ENCODE assay signal across 31 cellular contexts in genomic region chr3:60281970-60282369, GRCh38.
"Had no signal": no experiment of that assay in that cellular context is flagged by ENCODE, and none has a peak within 500 bp of the region (broad histone marks: within the 10 kb centered on the region; RNA-seq: fewer than 3 reads in every experiment).

No MANE protein-coding gene starts in this region.

- H3K4me1 Mint-ChIP-seq: natural killer cell; nephron; neural progenitor cell; stimulated activated memory B cell treated with anti-CD40 and anti-IgM and Interleukin-4, amounts not matched to agents 10 μg/mL and 1 μg/mL and 100 μg/mL, for 72 hours; stimulated activated naive CD8-positive, alpha-beta T cell treated with anti-CD3 and anti-CD28 coated beads, Interleukin-15, amount 100 ng/mL, for 72 hours had no signal

- H3K27me3 ChIP-seq: neural progenitor cell, ovary, right lobe of liver, sigmoid colon, spleen, suprapubic skin, testis, tibial artery, transverse colon, upper lobe of right lung, uterus had no signal

- H3K27ac Mint-ChIP-seq: natural killer cell; nephron; neural progenitor cell; progenitor cell of endocrine pancreas; stimulated activated memory B cell treated with anti-CD40 and anti-IgM and Interleukin-4, amounts not matched to agents 10 μg/mL and 1 μg/mL and 100 μg/mL, for 72 hours; stimulated activated naive CD8-positive, alpha-beta T cell treated with anti-CD3 and anti-CD28 coated beads, Interleukin-15, amount 100 ng/mL, for 72 hours; type B pancreatic cell had no signal

- H3K9me3 ChIP-seq: ovary, psoas muscle, right lobe of liver, sigmoid colon, suprapubic skin, testis, tibial artery, transverse colon, upper lobe of right lung, uterus had no signal

- H3K9ac ChIP-seq: neural progenitor cell, parathyroid adenoma had no signal

- H3K27ac ChIP-seq: neural progenitor cell, ovary, parathyroid adenoma, psoas muscle, right lobe of liver, sigmoid colon, spleen, suprapubic skin, testis, tibial artery, transverse colon, upper lobe of right lung, uterus had no signal

- H3K4me2 ChIP-seq: neural progenitor cell had no signal

- H3K9me3 Mint-ChIP-seq: natural killer cell; nephron; neural progenitor cell; stimulated activated memory B cell treated with anti-CD40 and anti-IgM and Interleukin-4, amounts not matched to agents 10 μg/mL and 1 μg/mL and 100 μg/mL, for 72 hours; stimulated activated naive CD8-positive, alpha-beta T cell treated with anti-CD3 and anti-CD28 coated beads, Interleukin-15, amount 100 ng/mL, for 72 hours; type B pancreatic cell had no signal

- H3K4me1 ChIP-seq: parathyroid adenoma, psoas muscle, right lobe of liver, sigmoid colon, spleen, suprapubic skin, testis, tibial artery, transverse colon, upper lobe of right lung, uterus had no signal

- DNase-seq: natural killer cell; occipital lobe; ovary; posterior cingulate gyrus; psoas muscle; right cardiac atrium; right lobe of liver; sigmoid colon; small intestine; spleen; stimulated activated CD4-positive, alpha-beta T cell treated with anti-CD3 and anti-CD28 coated beads, Interleukin-12 subunit alpha, Interleukin-12 subunit beta, amount 100 ng/mL, for 4 hours; stimulated activated CD4-positive, alpha-beta T cell treated with anti-CD3 and anti-CD28 coated beads, Interleukin-1b, Interleukin-23, amount 100 ng/mL, for 48 hours; stimulated activated CD4-positive, alpha-beta T cell treated with anti-CD3 and anti-CD28 coated beads, Interleukin-4, amount 100 ng/mL, for 1 hour; stimulated activated CD4-positive, alpha-beta T cell treated with anti-CD3 and anti-CD28 coated beads, Interleukin-4, amount 100 ng/mL, for 4 hours; stimulated activated CD8-positive, alpha-beta memory T cell treated with anti-CD3 and anti-CD28 coated beads, Interleukin-4, amount 100 ng/mL, for 48 hours; stimulated activated naive CD4-positive, alpha-beta T cell; stimulated activated naive CD8-positive, alpha-beta T cell treated with anti-CD3 and anti-CD28 coated beads, Interleukin-15, amount 100 ng/mL, for 72 hours; stimulated activated naive CD8-positive, alpha-beta T cell treated with anti-CD3 and anti-CD28 coated beads, Interleukin-15, Interleukin-2, amounts not matched to agents 100 U/mL and 50 U/mL, for 24 hours; substantia nigra; testis; tibial artery; transverse colon; upper lobe of right lung; uterus had no signal

- H3K36me3 Mint-ChIP-seq: natural killer cell; neural progenitor cell; stimulated activated memory B cell treated with anti-CD40 and anti-IgM and Interleukin-4, amounts not matched to agents 10 μg/mL and 1 μg/mL and 100 μg/mL, for 72 hours; type B pancreatic cell had no signal

- H3K36me3 ChIP-seq: neural progenitor cell, ovary, right lobe of liver, sigmoid colon, spleen, suprapubic skin, tibial artery, transverse colon, upper lobe of right lung, uterus had no signal

- H3K4me3 Mint-ChIP-seq: natural killer cell; nephron; neural progenitor cell; stimulated activated memory B cell treated with anti-CD40 and anti-IgM and Interleukin-4, amounts not matched to agents 10 μg/mL and 1 μg/mL and 100 μg/mL, for 72 hours; stimulated activated naive CD8-positive, alpha-beta T cell treated with anti-CD3 and anti-CD28 coated beads, Interleukin-15, amount 100 ng/mL, for 72 hours; type B pancreatic cell had no signal

- ATAC-seq: natural killer cell; psoas muscle; right cardiac atrium; right lobe of liver; stimulated activated memory B cell treated with anti-CD40 and anti-IgM and Interleukin-4, amounts not matched to agents 10 μg/mL and 1 μg/mL and 100 μg/mL, for 72 hours; stimulated activated naive CD8-positive, alpha-beta T cell treated with anti-CD3 and anti-CD28 coated beads, Interleukin-15, amount 100 ng/mL, for 72 hours; stimulated activated naive CD8-positive, alpha-beta T cell treated with anti-CD3 and anti-CD28 coated beads, Interleukin-15, Interleukin-2, amounts not matched to agents 100 U/mL and 50 U/mL, for 24 hours; upper lobe of right lung had no signal

- H3K27me3 Mint-ChIP-seq: progenitor cell of endocrine pancreas; stimulated activated memory B cell treated with anti-CD40 and anti-IgM and Interleukin-4, amounts not matched to agents 10 μg/mL and 1 μg/mL and 100 μg/mL, for 72 hours; stimulated activated naive CD8-positive, alpha-beta T cell treated with anti-CD3 and anti-CD28 coated beads, Interleukin-15, amount 100 ng/mL, for 72 hours; type B pancreatic cell had no signal

- H3K4me3 ChIP-seq: neural progenitor cell, ovary, psoas muscle, right lobe of liver, sigmoid colon, spleen, suprapubic skin, testis, tibial artery, transverse colon, upper lobe of right lung, uterus had no signal

- H2AFZ ChIP-seq: neural progenitor cell, parathyroid adenoma had no signal
